Comparison of ENCODE assay signal across 9 cellular contexts in genomic region chr5:1208743-1209551, GRCh38. TPM values are rescaled to one million over a fixed set of nuclear protein-coding genes. Genes with fewer than 3 reads are reported as not detected.
A peak's percentile ranks its signal among the peaks of the same experiment; 100 is the strongest.
DNase-seq lines count a peak whose midpoint lies in the region; ATAC-seq and TF ChIP-seq lines count a peak whose summit lies in the region.
"Had no signal": no experiment of that assay in that cellular context is flagged by ENCODE, and none has a peak within 500 bp of the region (broad histone marks: within the 10 kb centered on the region; RNA-seq: fewer than 3 reads in every experiment).

No MANE protein-coding gene starts in this region.

- H3K4me3 Mint-ChIP-seq in progenitor cell of endocrine pancreas (ENCODE audit: low read depth) = no peak overlapping the region
- no peak overlapping the region for H3K4me3 Mint-ChIP-seq in stimulated activated naive B cell treated with anti-CD40 and anti-IgM and Interleukin-4, amounts not matched to agents 10 μg/mL and 1 μg/mL and 100 μg/mL, for 72 hours

- H3K27ac Mint-ChIP-seq in progenitor cell of endocrine pancreas = peak overlapping the region; percentile 19
- no peak overlapping the region for H3K27ac Mint-ChIP-seq in stimulated activated naive B cell treated with anti-CD40 and anti-IgM and Interleukin-4, amounts not matched to agents 10 μg/mL and 1 μg/mL and 100 μg/mL, for 72 hours

- no peak overlapping the region for H3K27ac ChIP-seq in body of pancreas

- H3K4me1 Mint-ChIP-seq in progenitor cell of endocrine pancreas (ENCODE audit: low read depth) = peaks cover 9% of the 10 kb centered on the region
- H3K4me1 Mint-ChIP-seq in stimulated activated naive B cell treated with anti-CD40 and anti-IgM and Interleukin-4, amounts not matched to agents 10 μg/mL and 1 μg/mL and 100 μg/mL, for 72 hours = peaks cover 0 to 2% of the 10 kb centered on the region in 2 donors

- intact Hi-C loops in body of pancreas (cut with DNase I) = loop anchor here (5.0 kb wide), 1 partner anchor 37 kb away; no protein-coding TSS in a partner anchor

- no peaks in the 10 kb centered on the region for H3K36me3 Mint-ChIP-seq in progenitor cell of endocrine pancreas (ENCODE audit: insufficient read depth)
- no peaks in the 10 kb centered on the region for H3K36me3 Mint-ChIP-seq in stimulated activated naive B cell treated with anti-CD40 and anti-IgM and Interleukin-4, amounts not matched to agents 10 μg/mL and 1 μg/mL and 100 μg/mL, for 72 hours

- 81 to 82% methylated on average over 7 to 22 of the region's 24 CpGs for WGBS in body of pancreas, 2 donors

- H3K27me3 ChIP-seq in body of pancreas = no peaks in the 10 kb centered on the region

- H3K4me3 ChIP-seq in body of pancreas = no peak overlapping the region

- TF ChIP-seq CTCF in progenitor cell of endocrine pancreas (IDR thresholded peaks at IDR 0.05; ENCODE audit: unreplicated experiment) (peak; percentile 42), body of pancreas (IDR thresholded peaks at IDR 0.05) (peak in 3 of 7 experiments; percentile 19 to 25 (median 24))

- H3K4me1 ChIP-seq in body of pancreas = peaks cover 14% of the 10 kb centered on the region

- no peaks in the 10 kb centered on the region for H3K36me3 ChIP-seq in body of pancreas (replicated peaks in 1 of 2; ENCODE audit: insufficient read depth in 1 of 2, low read depth in 2 of 2)

- H3K9me3 ChIP-seq in body of pancreas = no peaks in the 10 kb centered on the region

- TF ChIP-seq POLR2A in body of pancreas (IDR thresholded peaks at IDR 0.05) = no peak

- H3K9me3 Mint-ChIP-seq in progenitor cell of endocrine pancreas (ENCODE audit: low read depth) = no peaks in the 10 kb centered on the region
- H3K9me3 Mint-ChIP-seq in stimulated activated naive B cell treated with anti-CD40 and anti-IgM and Interleukin-4, amounts not matched to agents 10 μg/mL and 1 μg/mL and 100 μg/mL, for 72 hours = peaks cover 1 to 5% of the 10 kb centered on the region in 2 donors

- H3K27me3 Mint-ChIP-seq in progenitor cell of endocrine pancreas = peaks cover 5% of the 10 kb centered on the region
- peaks cover 7% of the 10 kb centered on the region in 2 donors for H3K27me3 Mint-ChIP-seq in stimulated activated naive B cell treated with anti-CD40 and anti-IgM and Interleukin-4, amounts not matched to agents 10 μg/mL and 1 μg/mL and 100 μg/mL, for 72 hours

- DNase-seq in EL (peak; percentile 27), NCI-H146 treated with DMSO at 0.1 percent for 48 hours (lab: John Stamatoyannopoulos, UW; ENCODE audit: unreplicated experiment) (peak; percentile 83), dermis blood vessel endothelial cell (peak; percentile 66), progenitor cell of endocrine pancreas (ENCODE audit: low spot score, unreplicated experiment) (no peak), body of pancreas (no peak), NOMO-1 treated with dmso at 0.1 percent for 144 hours (lab: John Stamatoyannopoulos, UW; ENCODE audit: unreplicated experiment) (no peak), NCI-H82 (lab: John Stamatoyannopoulos, UW) (no peak)
- no peak for DNase-seq in stimulated activated naive B cell treated with anti-CD40 and anti-IgM and Interleukin-4, amounts not matched to agents 10 μg/mL and 1 μg/mL and 100 μg/mL, for 72 hours
- DNase-seq: activated CD4-positive, CD25-positive, alpha-beta regulatory T cell treated with anti-CD3 and anti-CD28 coated beads, Interleukin-2, amount 50 U/mL, for 72 hours had no signal

- ATAC-seq in body of pancreas = no peak
- no peak for ATAC-seq in stimulated activated naive B cell treated with anti-CD40 and anti-IgM and Interleukin-4, amounts not matched to agents 10 μg/mL and 1 μg/mL and 100 μg/mL, for 72 hours (replicated peaks)

RNA-seq across cellular contexts. Expression of gene SLC6A19, which starts 7.6 kb away (rescaled TPM):
- not detected in 2 replicates for total RNA-seq in dermis blood vessel endothelial cell
- 2.2 and 2.6 TPM in 2 replicates for total RNA-seq in progenitor cell of endocrine pancreas
- total RNA-seq in body of pancreas = 1 to 10 TPM in 1 of 2 donors, under 1 TPM in 1; 0.66 to 1.3 TPM

RNA-seq across cellular contexts. Expression of gene SLC6A18, which starts 16.2 kb away (rescaled TPM):
- total RNA-seq in dermis blood vessel endothelial cell (not detected in 2 replicates), progenitor cell of endocrine pancreas (not detected in 2 replicates), body of pancreas (not detected)

Comparison
In these comparisons a context has a peak if more than half of its experiments do, and no peak if none do; other contexts are left out.
1. DNase-seq: peak in EL (single experiment), NCI-H146 treated with DMSO at 0.1 percent for 48 hours (single experiment) and dermis blood vessel endothelial cell (single experiment); none in progenitor cell of endocrine pancreas (single experiment), body of pancreas (0 of 4), NOMO-1 treated with dmso at 0.1 percent for 144 hours (single experiment), stimulated activated naive B cell treated with anti-CD40 and anti-IgM and Interleukin-4, amounts not matched to agents 10 μg/mL and 1 μg/mL and 100 μg/mL, for 72 hours (single experiment) and NCI-H82 (single experiment).